Comparison of ENCODE assay signal across 18 cellular contexts in genomic region chr6:38279423-38279822, GRCh38.
DNase-seq lines count a peak whose midpoint lies in the region; ATAC-seq and TF ChIP-seq lines count a peak whose summit lies in the region.
"Had no signal": no experiment of that assay in that cellular context is flagged by ENCODE, and none has a peak within 500 bp of the region (broad histone marks: within the 10 kb centered on the region; RNA-seq: fewer than 3 reads in every experiment).

No MANE protein-coding gene starts in this region.

- peaks cover 7% of the 10 kb centered on the region for H3K4me1 Mint-ChIP-seq in activated T-helper 17 cell treated with anti-CD3 and anti-CD28 coated beads, Interleukin-2, amount 50 U/mL, for 72 hours

- DNase-seq in GM12864 (ENCODE audit: low read depth) (no peak), fibroblast of mammary gland (ENCODE audit: low read depth) (no peak), putamen (ENCODE audit: low spot score) (peak; percentile 58), NOMO-1 treated with dmso at 0.1 percent for 144 hours (lab: John Stamatoyannopoulos, UW; ENCODE audit: unreplicated experiment) (no peak), NCI-H446 (lab: John Stamatoyannopoulos, UW) (no peak)
- DNase-seq: activated CD8-positive, alpha-beta memory T cell treated with anti-CD3 and anti-CD28 coated beads, Interleukin-2, amount 50 U/mL, for 48 hours; activated naive CD4-positive, alpha-beta T cell treated with anti-CD3 and anti-CD28 coated beads, Interleukin-2, amount 50 U/mL, for 16 hours; GOT3; heart right ventricle; KG1; NCI-H1436; NCI-H510A; stimulated activated CD4-positive, alpha-beta T cell treated with anti-CD3 and anti-CD28 coated beads, Interleukin-1b, Interleukin-23, amount 100 ng/mL, for 48 hours; stimulated activated CD8-positive, alpha-beta memory T cell treated with anti-CD3 and anti-CD28 coated beads, Interleukin-4, amount 100 ng/mL, for 48 hours; SW 1271; thyroid gland had no signal

- ATAC-seq in activated T-helper 17 cell treated with anti-CD3 and anti-CD28 coated beads, Interleukin-2, amount 50 U/mL, for 72 hours (replicated peaks): no peak
- ATAC-seq: heart right ventricle had no signal

- no peak overlapping the region for H3K27ac Mint-ChIP-seq in activated T-helper 17 cell treated with anti-CD3 and anti-CD28 coated beads, Interleukin-2, amount 50 U/mL, for 72 hours

- H3K27me3 Mint-ChIP-seq in activated T-helper 17 cell treated with anti-CD3 and anti-CD28 coated beads, Interleukin-2, amount 50 U/mL, for 72 hours: no peaks in the 10 kb centered on the region

- H3K4me2 ChIP-seq in OCI-LY1 (ENCODE audit: low read length): no peak overlapping the region

- no peaks in the 10 kb centered on the region for H3K36me3 ChIP-seq in OCI-LY1 (ENCODE audit: insufficient read depth, low read length)
- H3K36me3 ChIP-seq: heart right ventricle, thyroid gland had no signal

- H3K9ac ChIP-seq in OCI-LY1 (ENCODE audit: low read length): no peak overlapping the region

- no peaks in the 10 kb centered on the region for H3K9me3 ChIP-seq in OCI-LY1 (ENCODE audit: low read length)
- H3K9me3 ChIP-seq: heart right ventricle, thyroid gland had no signal

- no peak overlapping the region for H3K4me3 Mint-ChIP-seq in activated T-helper 17 cell treated with anti-CD3 and anti-CD28 coated beads, Interleukin-2, amount 50 U/mL, for 72 hours

- no peaks in the 10 kb centered on the region for H3K9me2 ChIP-seq in OCI-LY1 (ENCODE audit: low read depth, low read length)

- H3K4me3 ChIP-seq in GM12864 (ENCODE audit: low read depth, low read length) (no peak overlapping the region), OCI-LY1 (ENCODE audit: low read depth, low read length, poor library complexity, severe bottlenecking) (no peak overlapping the region), fibroblast of mammary gland (ENCODE audit: control insufficient read depth, low read depth, low read length) (no peak overlapping the region)
- H3K4me3 ChIP-seq: heart right ventricle, thyroid gland had no signal

- no peaks in the 10 kb centered on the region for H3K4me1 ChIP-seq in OCI-LY1 (ENCODE audit: insufficient read depth, low read length, severe bottlenecking)
- H3K4me1 ChIP-seq: thyroid gland had no signal

- no peak overlapping the region for H2AFZ ChIP-seq in OCI-LY1 (ENCODE audit: low read length)

- H3K79me2 ChIP-seq in OCI-LY1 (ENCODE audit: insufficient read depth, low read length): no peaks in the 10 kb centered on the region

- no peaks in the 10 kb centered on the region for H3F3A ChIP-seq in OCI-LY1 (ENCODE audit: insufficient read depth, low read length)

- H3K36me3 Mint-ChIP-seq in activated T-helper 17 cell treated with anti-CD3 and anti-CD28 coated beads, Interleukin-2, amount 50 U/mL, for 72 hours (ENCODE audit: low read depth): peaks cover 27% of the 10 kb centered on the region

- no peak overlapping the region for H3K27ac ChIP-seq in OCI-LY1 (ENCODE audit: low read depth, low read length, poor library complexity, severe bottlenecking)
- H3K27ac ChIP-seq: heart right ventricle, thyroid gland had no signal

- TF ChIP-seq CTCF in GM12864 (IDR thresholded peaks at IDR 0.05; ENCODE audit: low read depth, low read length, missing control alignments) (peak; percentile 4), OCI-LY1 (IDR thresholded peaks at IDR 0.05; ENCODE audit: low read length) (peak; percentile 24; the same call in 1 of the 2 replicates), fibroblast of mammary gland (conservative IDR thresholded peaks at IDR 0.05; ENCODE audit: control insufficient read depth, insufficient read depth, low read depth, low read length) (peak; percentile 13)

- H4K20me1 ChIP-seq in OCI-LY1 (ENCODE audit: insufficient read depth, low read length): no peaks in the 10 kb centered on the region

- no peaks in the 10 kb centered on the region for H3K9me3 Mint-ChIP-seq in activated T-helper 17 cell treated with anti-CD3 and anti-CD28 coated beads, Interleukin-2, amount 50 U/mL, for 72 hours

- no peaks in the 10 kb centered on the region for H3K27me3 ChIP-seq in OCI-LY1 (ENCODE audit: insufficient read depth, low read length)
- H3K27me3 ChIP-seq: heart right ventricle, thyroid gland had no signal
